34 cellular contexts compared by ENCODE assay signal in the genomic region with DNA sequence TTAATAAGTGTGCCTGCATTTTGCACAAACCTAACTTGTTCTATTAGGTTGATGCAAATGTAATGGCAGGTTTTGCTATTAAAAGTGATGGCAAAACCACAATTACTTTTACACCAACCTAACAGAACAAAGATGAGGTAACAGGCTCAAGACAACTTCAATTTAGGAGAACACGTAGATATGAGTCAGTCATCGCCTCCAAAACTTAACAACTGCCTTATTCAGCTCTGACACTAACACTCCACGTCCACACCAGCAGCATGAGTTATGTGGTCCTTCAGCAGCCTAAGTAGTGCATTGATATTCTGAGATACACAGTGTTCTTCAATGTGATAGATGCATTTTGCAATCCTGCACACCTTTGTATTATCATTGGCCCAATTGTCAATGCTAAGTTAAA.
"Had no signal": no experiment of that assay in that cellular context is flagged by ENCODE, and none has a peak within 500 bp of the region (broad histone marks: within the 10 kb centered on the region; RNA-seq: fewer than 3 reads in every experiment).

No MANE protein-coding gene starts in this region.

- H3K36me3 ChIP-seq: adrenal gland, cardiac muscle cell, colonic mucosa, gastrocnemius medialis, heart left ventricle had no signal

- H3K36me3 Mint-ChIP-seq: activated naive CD4-positive, alpha-beta T cell treated with anti-CD3 and anti-CD28 coated beads, Interleukin-2, amount 50 U/mL, for 24 hours; activated naive CD8-positive, alpha-beta T cell treated with anti-CD3 and anti-CD28 coated beads for 36 hours had no signal

- H3K4me1 Mint-ChIP-seq: activated B cell treated with CpG ODN at 0.5 μM for 24 hours; activated naive CD4-positive, alpha-beta T cell treated with anti-CD3 and anti-CD28 coated beads, Interleukin-2, amount 50 U/mL, for 24 hours; activated naive CD8-positive, alpha-beta T cell treated with anti-CD3 and anti-CD28 coated beads for 36 hours; activated naive CD8-positive, alpha-beta T cell treated with anti-CD3 and anti-CD28 coated beads, Interleukin-2, amount 50 U/mL, for 24 hours had no signal

- H3K9me3 ChIP-seq: adrenal gland, body of pancreas, colonic mucosa, gastrocnemius medialis, heart left ventricle had no signal

- ATAC-seq: activated CD4-positive, CD25-positive, alpha-beta regulatory T cell treated with anti-CD3 and anti-CD28 coated beads, Interleukin-2, amount 50 U/mL, for 24 hours; activated CD8-positive, alpha-beta T cell treated with anti-CD3 and anti-CD28 coated beads for 36 hours; activated naive CD8-positive, alpha-beta T cell treated with anti-CD3 and anti-CD28 coated beads, Interleukin-2, amount 50 U/mL, for 24 hours; body of pancreas; esophagus mucosa; gastrocnemius medialis; heart left ventricle had no signal

- H3K4me1 ChIP-seq: adrenal gland, body of pancreas, colonic mucosa, gastrocnemius medialis, heart left ventricle had no signal

- H3K9me3 Mint-ChIP-seq: activated B cell treated with CpG ODN at 0.5 μM for 24 hours; activated CD8-positive, alpha-beta T cell treated with anti-CD3 and anti-CD28 coated beads for 36 hours; activated naive CD4-positive, alpha-beta T cell treated with anti-CD3 and anti-CD28 coated beads for 36 hours; activated naive CD4-positive, alpha-beta T cell treated with anti-CD3 and anti-CD28 coated beads, Interleukin-2, amount 50 U/mL, for 24 hours; activated naive CD8-positive, alpha-beta T cell treated with anti-CD3 and anti-CD28 coated beads for 36 hours; activated naive CD8-positive, alpha-beta T cell treated with anti-CD3 and anti-CD28 coated beads, Interleukin-2, amount 50 U/mL, for 24 hours; activated T-helper 1 cell treated with anti-CD3 and anti-CD28 coated beads, Interleukin-12 subunit alpha, Interleukin-12 subunit beta, Interleukin-2, Interleukin-4 antibody, amounts not matched to agents 30 ng/mL and 10 ng/mL and 1 ng/mL, durations not matched to agents 14 hours and 24 hours and 36 hours; activated T-helper 2 cell treated with anti-CD3 and anti-CD28 coated beads, Interferon-gamma antibody, Interleukin-2, Interleukin-4, amounts not matched to agents 10 μg/mL and 5 μg/mL and 100 μg/mL, durations not matched to agents 14 hours and 24 hours and 36 hours had no signal

- H3K4me3 ChIP-seq: adrenal gland, body of pancreas, cardiac muscle cell, colonic mucosa, gastrocnemius medialis, heart left ventricle had no signal

- H3K27ac Mint-ChIP-seq: activated B cell treated with CpG ODN at 0.5 μM for 24 hours; activated CD8-positive, alpha-beta T cell treated with anti-CD3 and anti-CD28 coated beads for 36 hours; activated naive CD4-positive, alpha-beta T cell treated with anti-CD3 and anti-CD28 coated beads for 36 hours; activated naive CD4-positive, alpha-beta T cell treated with anti-CD3 and anti-CD28 coated beads, Interleukin-2, amount 50 U/mL, for 24 hours; activated naive CD8-positive, alpha-beta T cell treated with anti-CD3 and anti-CD28 coated beads for 36 hours; activated naive CD8-positive, alpha-beta T cell treated with anti-CD3 and anti-CD28 coated beads, Interleukin-2, amount 50 U/mL, for 24 hours; activated T-helper 1 cell treated with anti-CD3 and anti-CD28 coated beads, Interleukin-12 subunit alpha, Interleukin-12 subunit beta, Interleukin-2, Interleukin-4 antibody, amounts not matched to agents 30 ng/mL and 10 ng/mL and 1 ng/mL, durations not matched to agents 14 hours and 24 hours and 36 hours; activated T-helper 2 cell treated with anti-CD3 and anti-CD28 coated beads, Interferon-gamma antibody, Interleukin-2, Interleukin-4, amounts not matched to agents 10 μg/mL and 5 μg/mL and 100 μg/mL, durations not matched to agents 14 hours and 24 hours and 36 hours had no signal

- H3K27ac ChIP-seq: adrenal gland, body of pancreas, cardiac muscle cell, colonic mucosa, gastrocnemius medialis, heart left ventricle, VCaP had no signal

- H3K4me3 Mint-ChIP-seq: activated B cell treated with CpG ODN at 0.5 μM for 24 hours; activated CD8-positive, alpha-beta T cell treated with anti-CD3 and anti-CD28 coated beads for 36 hours; activated naive CD4-positive, alpha-beta T cell treated with anti-CD3 and anti-CD28 coated beads for 36 hours; activated naive CD4-positive, alpha-beta T cell treated with anti-CD3 and anti-CD28 coated beads, Interleukin-2, amount 50 U/mL, for 24 hours; activated naive CD8-positive, alpha-beta T cell treated with anti-CD3 and anti-CD28 coated beads for 36 hours; activated naive CD8-positive, alpha-beta T cell treated with anti-CD3 and anti-CD28 coated beads, Interleukin-2, amount 50 U/mL, for 24 hours; activated T-helper 1 cell treated with anti-CD3 and anti-CD28 coated beads, Interleukin-12 subunit alpha, Interleukin-12 subunit beta, Interleukin-2, Interleukin-4 antibody, amounts not matched to agents 30 ng/mL and 10 ng/mL and 1 ng/mL, durations not matched to agents 14 hours and 24 hours and 36 hours had no signal

- DNase-seq: activated B cell treated with CpG ODN at 0.5 μM for 24 hours; activated CD4-positive, alpha-beta T cell treated with anti-CD3 and anti-CD28 coated beads for 48 hours; activated CD4-positive, alpha-beta T cell treated with anti-CD3 and anti-CD28 coated beads, Interleukin-2, amount 50 U/mL, for 1 hour; activated CD4-positive, alpha-beta T cell treated with anti-CD3 and anti-CD28 coated beads, Interleukin-2, amount 50 U/mL, for 48 hours; activated CD8-positive, alpha-beta memory T cell treated with anti-CD3 and anti-CD28 coated beads for 24 hours; activated CD8-positive, alpha-beta memory T cell treated with anti-CD3 and anti-CD28 coated beads, Interleukin-2, amount 50 U/mL, for 4 hours; activated CD8-positive, alpha-beta T cell treated with anti-CD3 and anti-CD28 coated beads for 36 hours; activated effector memory CD4-positive, alpha-beta T cell treated with anti-CD3 and anti-CD28 coated beads, Interleukin-2, amount 50 U/mL, for 16 hours; activated naive CD4-positive, alpha-beta T cell treated with anti-CD3 and anti-CD28 coated beads for 36 hours; activated naive CD8-positive, alpha-beta T cell treated with anti-CD3 and anti-CD28 coated beads for 36 hours; activated naive CD8-positive, alpha-beta T cell treated with anti-CD3 and anti-CD28 coated beads, Interleukin-2, amount 50 U/mL, for 24 hours; activated T-cell treated with anti-CD3 and anti-CD28 coated beads, Interleukin-2, amount 50 U/mL, for 1 hour; activated T-cell treated with anti-CD3 and anti-CD28 coated beads, Interleukin-2, amount 50 U/mL, for 48 hours; adrenal gland; amygdala; aorta; body of pancreas; central memory CD4-positive, alpha-beta T cell; cerebellar nuclear complex; colonic mucosa; effector CD8-positive, alpha-beta T cell; foreskin fibroblast; gastrocnemius medialis; glutamatergic neuron; heart left ventricle; hypothalamus; T-helper 2 cell had no signal

- H3K27me3 ChIP-seq: adrenal gland, body of pancreas, cardiac muscle cell, colonic mucosa, gastrocnemius medialis, heart left ventricle had no signal

- H3K27me3 Mint-ChIP-seq: activated B cell treated with CpG ODN at 0.5 μM for 24 hours; activated CD8-positive, alpha-beta T cell treated with anti-CD3 and anti-CD28 coated beads for 36 hours; activated naive CD4-positive, alpha-beta T cell treated with anti-CD3 and anti-CD28 coated beads, Interleukin-2, amount 50 U/mL, for 24 hours; activated naive CD8-positive, alpha-beta T cell treated with anti-CD3 and anti-CD28 coated beads for 36 hours; activated naive CD8-positive, alpha-beta T cell treated with anti-CD3 and anti-CD28 coated beads, Interleukin-2, amount 50 U/mL, for 24 hours had no signal
